In genomic region chr4:71941001-71941400, GRCh38 we compare ENCODE assay signal across 9 cellular contexts.
DNase-seq lines count a peak whose midpoint lies in the region; ATAC-seq and TF ChIP-seq lines count a peak whose summit lies in the region.
"Had no signal": no experiment of that assay in that cellular context is flagged by ENCODE, and none has a peak within 500 bp of the region (broad histone marks: within the 10 kb centered on the region; RNA-seq: fewer than 3 reads in every experiment).

No MANE protein-coding gene starts in this region.

- DNase-seq in BJ (ENCODE audit: low read depth), result no peak
- DNase-seq in Panc1 (ENCODE audit: low read depth, low spot score), result no peak
- DNase-seq in glutamatergic neuron, result peak; percentile 19
- DNase-seq in NCI-H2029 (lab: John Stamatoyannopoulos, UW), result no peak
- DNase-seq in putamen (ENCODE audit: low spot score), result no peak
- no peak for DNase-seq in gastrocnemius medialis
- DNase-seq: activated CD8-positive, alpha-beta memory T cell treated with anti-CD3 and anti-CD28 coated beads for 24 hours had no signal

- no peak overlapping the region for H3K4me3 ChIP-seq in BJ (ENCODE audit: low read depth, low read length)
- no peak overlapping the region for H3K4me3 ChIP-seq in Panc1 (ENCODE audit: low read depth in 2 of 2, low read length in 2 of 2)
- no peak overlapping the region for H3K4me3 ChIP-seq in gastrocnemius medialis

- no peaks in the 10 kb centered on the region for H3K4me1 ChIP-seq in Panc1 (ENCODE audit: control insufficient read depth, insufficient read depth, low read length)
- no peaks in the 10 kb centered on the region for H3K4me1 ChIP-seq in gastrocnemius medialis

- H3K36me3 ChIP-seq in BJ (ENCODE audit: control insufficient read depth, insufficient read depth, low read length), result no peaks in the 10 kb centered on the region
- H3K36me3 ChIP-seq in Panc1 (ENCODE audit: control insufficient read depth, insufficient read depth, low read length), result no peaks in the 10 kb centered on the region
- H3K36me3 ChIP-seq in gastrocnemius medialis, result no peaks in the 10 kb centered on the region

- peaks cover 3% of the 10 kb centered on the region for H3K36me3 Mint-ChIP-seq in glutamatergic neuron (ENCODE audit: unreplicated experiment)

- in situ Hi-C loops in Panc1 (cut with HindIII; ENCODE audit: low pct_unique_long_range_greater_than_20kb, low sequenced_read_pairs), result no loop called here
- in situ Hi-C loops in gastrocnemius medialis (cut with MboI; ENCODE audit: low sequenced_read_pairs in 4 of 4), result no loop called here

- ATAC-seq in GM18861 (IDR thresholded peaks at IDR 0.05; ENCODE audit: unreplicated experiment), result peak; percentile 35
- no peak for ATAC-seq in Panc1
- ATAC-seq in HG02610 (IDR thresholded peaks at IDR 0.05; ENCODE audit: unreplicated experiment), result no peak
- ATAC-seq in gastrocnemius medialis, result no peak

- CTCF ChIA-PET in BJ (lab: Yijun Ruan, JAX), result no interaction called here
- CTCF ChIA-PET in Panc1 (lab: Charles Lee), result no interaction called here

- no peaks in the 10 kb centered on the region for H3K9me3 Mint-ChIP-seq in glutamatergic neuron (ENCODE audit: unreplicated experiment)

- BruUV-seq in Panc1 (replicated peaks; lab: Mats Ljungman, UMichigan), result no TSS peak

- TF ChIP-seq POLR2A in gastrocnemius medialis (IDR thresholded peaks at IDR 0.05), result no peak

- no peaks in the 10 kb centered on the region for H3K27me3 Mint-ChIP-seq in glutamatergic neuron (ENCODE audit: unreplicated experiment)

- H3K9me3 ChIP-seq in Panc1 (ENCODE audit: control insufficient read depth, insufficient read depth, low read depth, low read length), result no peaks in the 10 kb centered on the region
- H3K9me3 ChIP-seq in gastrocnemius medialis, result no peaks in the 10 kb centered on the region

- H3K4me3 Mint-ChIP-seq in glutamatergic neuron (ENCODE audit: unreplicated experiment), result no peak overlapping the region

- H3K27me3 ChIP-seq in BJ (ENCODE audit: control insufficient read depth, insufficient read depth, low read length) (no peaks in the 10 kb centered on the region), Panc1 (ENCODE audit: control insufficient read depth, insufficient read depth, low read length) (no peaks in the 10 kb centered on the region), gastrocnemius medialis (no peaks in the 10 kb centered on the region)

- POLR2A ChIA-PET in BJ (lab: Charles Lee) (no interaction called here), Panc1 (lab: Charles Lee) (no interaction called here)

- no peak overlapping the region for H3K27ac Mint-ChIP-seq in glutamatergic neuron (ENCODE audit: unreplicated experiment)

- H3K27ac ChIP-seq in Panc1 (ENCODE audit: low read length) (no peak overlapping the region), gastrocnemius medialis (no peak overlapping the region)

- intact Hi-C loops in Panc1 (cut with micrococcal nuclease; ENCODE audit: unreplicated experiment), result no loop called here
- intact Hi-C loops in gastrocnemius medialis (cut with DNase I; ENCODE audit: low total_unique reads), result no loop called here

- no peaks in the 10 kb centered on the region for H3K4me1 Mint-ChIP-seq in glutamatergic neuron (ENCODE audit: low read depth, unreplicated experiment)

- TF ChIP-seq CTCF in BJ (IDR thresholded peaks at IDR 0.05; ENCODE audit: insufficient read depth, low read depth, low read length) (peak; percentile 32), Panc1 (IDR thresholded peaks at IDR 0.05) (peak; percentile 23; the same call in 1 of the 2 replicates), glutamatergic neuron (IDR thresholded peaks at IDR 0.05; ENCODE audit: partially characterized antibody, unreplicated experiment) (peak; percentile 67), gastrocnemius medialis (IDR thresholded peaks at IDR 0.05 in 4 of 5, conservative IDR thresholded peaks at IDR 0.05 in 1 of 5) (no peak)

Comparison
In these comparisons a context has a peak if more than half of its experiments do, and no peak if none do; other contexts are left out.
1. CTCF ChIP-seq: peak in BJ (single experiment), Panc1 (single experiment) and glutamatergic neuron (single experiment); none in gastrocnemius medialis (0 of 5).